In genomic region chr20:34709836-34710567, GRCh38 we compare ENCODE assay signal across 8 cellular contexts. TPM values are rescaled to one million over a fixed set of nuclear protein-coding genes. Genes with fewer than 3 reads are reported as not detected.
A peak's percentile ranks its signal among the peaks of the same experiment; 100 is the strongest.
DNase-seq lines count a peak whose midpoint lies in the region; ATAC-seq and TF ChIP-seq lines count a peak whose summit lies in the region.

No MANE protein-coding gene starts in this region.

- 2 to 11% methylated on average over 17 to 26 of the region's 61 CpGs for WGBS in esophagus squamous epithelium, 2 donors

- TF ChIP-seq CTCF in HFF-Myc (IDR thresholded peaks at IDR 0.05; ENCODE audit: low read depth, low read length, missing control alignments) (peak; percentile 43), NB4 (IDR thresholded peaks at IDR 0.05; ENCODE audit: low read depth, low read length) (peak; percentile 51), activated B cell treated with CpG ODN at 0.5 μM for 24 hours (IDR thresholded peaks at IDR 0.05) (no peak), esophagus squamous epithelium (IDR thresholded peaks at IDR 0.05) (peak in 1 of 6 experiments; percentile 15), tibial artery (IDR thresholded peaks at IDR 0.05) (no peak)

- peak overlapping the region; percentile 88 for H3K4me3 Mint-ChIP-seq in activated B cell treated with CpG ODN at 0.5 μM for 24 hours
- H3K4me3 Mint-ChIP-seq in naive thymus-derived CD4-positive, alpha-beta T cell: peak overlapping the region; percentile 80 to 95 (median 89)

- H3K27ac ChIP-seq in esophagus squamous epithelium (peak overlapping the region; percentile 83 to 96 (median 90)), tibial artery (peak overlapping the region; percentile 81 to 95)
- H3K27ac ChIP-seq in naive thymus-derived CD4-positive, alpha-beta T cell (ENCODE audit: low read depth, low read length): peak overlapping the region; percentile 87

- TF ChIP-seq POLR2A in NB4 (IDR thresholded peaks at IDR 0.05; ENCODE audit: extremely low read depth, insufficient read length) (no peak), esophagus squamous epithelium (IDR thresholded peaks at IDR 0.05) (no peak)

- peak; percentile 49 for DNase-seq in stimulated activated CD8-positive, alpha-beta memory T cell treated with anti-CD3 and anti-CD28 coated beads, Interleukin-12 subunit alpha, Interleukin-12 subunit beta, amount 100 ng/mL, for 1 hour (ENCODE audit: low read depth)
- no peak for DNase-seq in stimulated activated CD8-positive, alpha-beta memory T cell treated with anti-CD3 and anti-CD28 coated beads, Interleukin-4, amount 100 ng/mL, for 48 hours
- DNase-seq in HFF-Myc (ENCODE audit: extremely low read depth, low read depth) (no peak), NB4 (ENCODE audit: low read depth) (peak; percentile 83), activated B cell treated with CpG ODN at 0.5 μM for 24 hours (no peak), esophagus squamous epithelium (lab: John Stamatoyannopoulos, UW) (no peak), tibial artery (peak; percentile 26 to 90)
- peak in 1 of 9 donors; percentile 65 for DNase-seq in naive thymus-derived CD4-positive, alpha-beta T cell

- H3K4me1 ChIP-seq in esophagus squamous epithelium (peaks cover 7 to 64% (median 16%) of the 10 kb centered on the region in 3 donors), tibial artery (peaks cover 0 to 30% (median 16%) of the 10 kb centered on the region in 4 donors)
- peaks cover 3 to 7% of the 10 kb centered on the region in 2 donors for H3K4me1 ChIP-seq in naive thymus-derived CD4-positive, alpha-beta T cell (ENCODE audit: control insufficient read depth in 2 of 2, insufficient read depth in 2 of 2, low read length in 2 of 2)

- peak overlapping the region; percentile 53 for H3K4me3 ChIP-seq in HFF-Myc (replicated peaks; ENCODE audit: low read depth, low read length)
- H3K4me3 ChIP-seq in NB4 (ENCODE audit: low read depth, low read length): peak overlapping the region; percentile 58
- H3K4me3 ChIP-seq in esophagus squamous epithelium: peak overlapping the region; percentile 47 to 88 (median 76)
- peak overlapping the region; percentile 75 for H3K4me3 ChIP-seq in naive thymus-derived CD4-positive, alpha-beta T cell (ENCODE audit: low read length)
- H3K4me3 ChIP-seq in tibial artery: peak overlapping the region; percentile 72 to 78

- H3K9me3 ChIP-seq in esophagus squamous epithelium: no peaks in the 10 kb centered on the region
- no peaks in the 10 kb centered on the region for H3K9me3 ChIP-seq in naive thymus-derived CD4-positive, alpha-beta T cell (ENCODE audit: control insufficient read depth in 2 of 3, low read length in 3 of 3)
- no peaks in the 10 kb centered on the region for H3K9me3 ChIP-seq in tibial artery

- H3K27me3 Mint-ChIP-seq in activated B cell treated with CpG ODN at 0.5 μM for 24 hours: no peaks in the 10 kb centered on the region
- H3K27me3 Mint-ChIP-seq in naive thymus-derived CD4-positive, alpha-beta T cell: peaks cover 0 to 9% (median 0%) of the 10 kb centered on the region in 5 donors

- peak overlapping the region; percentile 80 for H3K27ac Mint-ChIP-seq in activated B cell treated with CpG ODN at 0.5 μM for 24 hours
- peak overlapping the region; percentile 16 to 96 (median 87) for H3K27ac Mint-ChIP-seq in naive thymus-derived CD4-positive, alpha-beta T cell

- ATAC-seq in activated B cell treated with CpG ODN at 0.5 μM for 24 hours (ENCODE audit: low read depth): peak; percentile 68
- peak; percentile 58 for ATAC-seq in naive thymus-derived CD4-positive, alpha-beta T cell

- H3K27me3 ChIP-seq in esophagus squamous epithelium (no peaks in the 10 kb centered on the region), tibial artery (no peaks in the 10 kb centered on the region)
- H3K27me3 ChIP-seq in naive thymus-derived CD4-positive, alpha-beta T cell (ENCODE audit: control insufficient read depth in 2 of 2, insufficient read depth in 2 of 2, low read length in 2 of 2): no peaks in the 10 kb centered on the region

- CTCF ChIA-PET in activated B cell treated with CpG ODN at 0.5 μM for 24 hours (lab: Charles Lee): interaction anchor here (1.1 to 3.8 kb wide), 3 partner anchors 36 to 173 kb away, joined by 5 to 21 read pairs (median 5); no protein-coding TSS in a partner anchor
- CTCF ChIA-PET in naive thymus-derived CD4-positive, alpha-beta T cell (lab: Charles Lee): interaction anchor here (0.8 to 1.7 kb wide), 3 partner anchors 120 to 397 kb away, joined by 3 to 4 read pairs (median 3); partner anchors contain the start of gene DYNLRB1

- H3K36me3 Mint-ChIP-seq in activated B cell treated with CpG ODN at 0.5 μM for 24 hours (ENCODE audit: low read depth): peaks cover 17% of the 10 kb centered on the region
- peaks cover 0 to 4% (median 3%) of the 10 kb centered on the region in 5 donors for H3K36me3 Mint-ChIP-seq in naive thymus-derived CD4-positive, alpha-beta T cell

- H3K9me3 Mint-ChIP-seq in activated B cell treated with CpG ODN at 0.5 μM for 24 hours: no peaks in the 10 kb centered on the region
- H3K9me3 Mint-ChIP-seq in naive thymus-derived CD4-positive, alpha-beta T cell: peaks cover 0 to 4% (median 0%) of the 10 kb centered on the region in 11 donors

- intact Hi-C loops in activated B cell treated with CpG ODN at 0.5 μM for 24 hours (cut with micrococcal nuclease) (loop anchor here (1.0 to 10.0 kb wide), 8 partner anchors 33 to 715 kb away; partner anchors contain the start of genes AHCY, ITCH, MAP1LC3A and PIGU), esophagus squamous epithelium (cut with DNase I) (loop anchor here (5.0 kb wide), 1 partner anchor 128 kb away; no protein-coding TSS in a partner anchor), tibial artery (cut with DNase I; ENCODE audit: low total_unique reads) (loop anchor here (5.0 kb wide), 3 partner anchors 133 to 408 kb away; partner anchors contain the start of genes AHCY and MAP1LC3A)
- intact Hi-C loops in naive thymus-derived CD4-positive, alpha-beta T cell (cut with micrococcal nuclease): loop anchor here (1.0 to 10.0 kb wide), 12 partner anchors 33 to 715 kb away; partner anchors contain the start of genes MAP1LC3A (in 2 of the 2), NCOA6 (in 2 of the 2), PIGU (in 2 of the 2) and AHCY (in 1 of the 2)

- POLR2A ChIA-PET in activated B cell treated with CpG ODN at 0.5 μM for 24 hours (lab: Charles Lee): interaction anchor here (0.6 to 1.7 kb wide), 5 partner anchors 33 to 574 kb away, joined by 4 to 8 read pairs (median 6); partner anchors contain the start of genes ACSS2, DYNLRB1, EIF6 and PIGU
- POLR2A ChIA-PET in naive thymus-derived CD4-positive, alpha-beta T cell (lab: Charles Lee): interaction anchor here (1.0 to 1.2 kb wide), 2 partner anchors 33 to 146 kb away, joined by 3 read pairs; partner anchors contain the start of gene PIGU

- H3K36me3 ChIP-seq in esophagus squamous epithelium (peaks cover 0 to 46% (median 0%) of the 10 kb centered on the region in 3 donors), tibial artery (peaks cover 10 to 22% (median 17%) of the 10 kb centered on the region in 3 donors)
- peaks cover 0 to 8% (median 0%) of the 10 kb centered on the region in 3 experiments for H3K36me3 ChIP-seq in naive thymus-derived CD4-positive, alpha-beta T cell (ENCODE audit: control insufficient read depth in 2 of 3, insufficient read depth in 3 of 3, low read length in 3 of 3)

- peaks cover 13% of the 10 kb centered on the region for H3K4me1 Mint-ChIP-seq in activated B cell treated with CpG ODN at 0.5 μM for 24 hours
- peaks cover 11 to 38% (median 16%) of the 10 kb centered on the region in 7 donors for H3K4me1 Mint-ChIP-seq in naive thymus-derived CD4-positive, alpha-beta T cell

RNA-seq across cellular contexts. Expression of gene TP53INP2, which starts 5.9 kb away (rescaled TPM):
- 4.0 and 4.2 TPM in 2 replicates for total RNA-seq in activated B cell treated with CpG ODN at 0.5 μM for 24 hours
- 10 to 100 TPM; 11.8 to 40.8 (median 36.2) TPM for total RNA-seq in esophagus squamous epithelium
- total RNA-seq in naive thymus-derived CD4-positive, alpha-beta T cell: 10 to 100 TPM in 2 of 5 experiments, 1 to 10 TPM in 3; 1.2 to 41.4 (median 1.5) TPM
- polyA plus RNA-seq in naive thymus-derived CD4-positive, alpha-beta T cell: under 1 TPM; 0.04 to 0.44 TPM

RNA-seq across cellular contexts. Expression of gene PIGU, which starts 33.1 kb away (rescaled TPM):
- total RNA-seq in activated B cell treated with CpG ODN at 0.5 μM for 24 hours (14.7 and 15.3 TPM in 2 replicates), esophagus squamous epithelium (10 to 100 TPM; 14.8 to 27.1 (median 17.6) TPM)
- total RNA-seq in naive thymus-derived CD4-positive, alpha-beta T cell: 10 to 100 TPM in 4 of 5 experiments, 1 to 10 TPM in 1; 8.6 to 21.3 (median 16.1) TPM
- 10 to 100 TPM; 27.9 to 34.5 TPM for polyA plus RNA-seq in naive thymus-derived CD4-positive, alpha-beta T cell

Comparison
In these comparisons a context has a peak if more than half of its experiments do, and no peak if none do; other contexts are left out.
1. DNase-seq: peak in stimulated activated CD8-positive, alpha-beta memory T cell treated with anti-CD3 and anti-CD28 coated beads, Interleukin-12 subunit alpha, Interleukin-12 subunit beta, amount 100 ng/mL, for 1 hour (single experiment), NB4 (single experiment) and tibial artery (2 of 2); none in stimulated activated CD8-positive, alpha-beta memory T cell treated with anti-CD3 and anti-CD28 coated beads, Interleukin-4, amount 100 ng/mL, for 48 hours (single experiment), HFF-Myc (single experiment), activated B cell treated with CpG ODN at 0.5 μM for 24 hours (single experiment) and esophagus squamous epithelium (single experiment).
2. CTCF ChIP-seq: peak in HFF-Myc (single experiment) and NB4 (single experiment); none in activated B cell treated with CpG ODN at 0.5 μM for 24 hours (single experiment) and tibial artery (0 of 2).
3. Peak in every context shown above with its lines, with median percentiles within 50 percentile points of each other: H3K4me3 ChIP-seq and H3K27ac ChIP-seq.